ENCODE assay signal across 15 cellular contexts in the genomic region with DNA sequence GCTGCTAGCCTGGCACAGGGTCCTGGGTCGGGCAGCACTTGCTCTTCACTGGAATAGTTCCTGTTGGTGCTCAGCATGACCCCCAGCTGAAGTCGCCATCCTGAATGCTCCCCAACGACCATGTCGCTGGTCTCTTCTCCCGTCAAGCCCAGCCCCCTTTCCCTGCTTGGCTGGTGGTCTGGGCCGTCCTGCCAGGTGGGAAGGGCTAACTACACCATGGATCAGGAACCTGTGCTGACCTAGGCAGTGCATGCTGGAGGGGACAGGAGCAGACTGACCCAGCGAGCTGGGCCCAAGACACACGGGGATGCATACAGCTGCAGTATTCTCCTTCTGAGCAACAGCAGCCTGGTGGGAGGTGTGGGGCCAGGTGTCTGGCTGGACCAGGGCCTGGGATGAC. TPM values are rescaled to one million over a fixed set of nuclear protein-coding genes. Genes with fewer than 3 reads are reported as not detected.
DNase-seq lines count a peak whose midpoint lies in the region; ATAC-seq and TF ChIP-seq lines count a peak whose summit lies in the region.
"Had no signal": no experiment of that assay in that cellular context is flagged by ENCODE, and none has a peak within 500 bp of the region (broad histone marks: within the 10 kb centered on the region; RNA-seq: fewer than 3 reads in every experiment).

No MANE protein-coding gene starts in this region.

- CTCF ChIA-PET in RWPE1 (lab: Yijun Ruan, JAX), result no interaction called here

- H3K9me3 Mint-ChIP-seq in activated CD4-positive, alpha-beta T cell treated with anti-CD3 and anti-CD28 coated beads, Interleukin-2, amount 10 ng/mL, durations not matched to agents 24 days and 14 days, result no peaks in the 10 kb centered on the region
- H3K9me3 Mint-ChIP-seq in naive thymus-derived CD8-positive, alpha-beta T cell, result no peaks in the 10 kb centered on the region
- H3K9me3 Mint-ChIP-seq: CD14-positive monocyte had no signal

- no peak for TF ChIP-seq CTCF in RWPE1 (conservative IDR thresholded peaks at IDR 0.05; ENCODE audit: low read depth)

- peak overlapping the region in 4 of 11 experiments; percentile 7 to 23 (median 16); a peak in 3 of 22 replicates for H3K9ac ChIP-seq in BLaER1 treated with 17β-estradiol and CSF1 and Interleukin-3, amounts not matched to agents 10 nM and 100 nM

- H3K4me3 Mint-ChIP-seq in activated CD4-positive, alpha-beta T cell treated with anti-CD3 and anti-CD28 coated beads, Interleukin-2, amount 10 ng/mL, durations not matched to agents 24 days and 14 days, result no peak overlapping the region
- H3K4me3 Mint-ChIP-seq in naive thymus-derived CD8-positive, alpha-beta T cell, result peak overlapping the region in 3 of 10 donors; percentile 4 to 40 (median 33)
- H3K4me3 Mint-ChIP-seq: CD14-positive monocyte had no signal

- peaks cover 69 to 95% (median 86%) of the 10 kb centered on the region in 10 experiments for H3K4me1 ChIP-seq in BLaER1 treated with 17β-estradiol and CSF1 and Interleukin-3, amounts not matched to agents 10 nM and 100 nM

- POLR2A ChIA-PET in RWPE1 (lab: Yijun Ruan, JAX; ENCODE audit: low non-redundant PET), result interaction anchor here (1.5 kb wide), 1 partner anchor 10 kb away, joined by 5 read pairs; no protein-coding TSS in a partner anchor
- POLR2A ChIA-PET in naive thymus-derived CD8-positive, alpha-beta T cell (lab: Charles Lee), result interaction anchor here (0.6 to 1.9 kb wide), 3 partner anchors 10 to 24 kb away, joined by 3 to 10 read pairs (median 3); a partner anchor contains a TSS

- no peak for DNase-seq in activated CD4-positive, alpha-beta T cell treated with anti-CD3 and anti-CD28 coated beads, Interleukin-2, amount 10 ng/mL, durations not matched to agents 24 days and 14 days
- DNase-seq in activated CD4-positive, alpha-beta T cell treated with anti-CD3 and anti-CD28 coated beads for 1 hour, result no peak
- no peak for DNase-seq in RWPE1 (ENCODE audit: low spot score)
- DNase-seq in naive thymus-derived CD8-positive, alpha-beta T cell, result no peak
- DNase-seq in kidney tubule cell (ENCODE audit: low spot score), result no peak
- no peak for DNase-seq in NCI-H526 treated with DMSO at 0.1 percent for 48 hours (lab: John Stamatoyannopoulos, UW)
- DNase-seq: DND-41, GF-D8, NCI-H1436 treated with DMSO at 0.1 percent for 48 hours, NCI-H2081, NCI-H524 treated with DMSO at 0.1 percent for 48 hours had no signal

- peak overlapping the region in 7 of 11 experiments; percentile 5 to 95 (median 76); a peak in 7 of 22 replicates for H3K4me2 ChIP-seq in BLaER1 treated with 17β-estradiol and CSF1 and Interleukin-3, amounts not matched to agents 10 nM and 100 nM

- H3K36me3 Mint-ChIP-seq in activated CD4-positive, alpha-beta T cell treated with anti-CD3 and anti-CD28 coated beads, Interleukin-2, amount 10 ng/mL, durations not matched to agents 24 days and 14 days (ENCODE audit: low read depth), result peaks cover 6% of the 10 kb centered on the region
- no peaks in the 10 kb centered on the region for H3K36me3 Mint-ChIP-seq in naive thymus-derived CD8-positive, alpha-beta T cell

- no peak overlapping the region for H3K4me3 ChIP-seq in BLaER1 treated with 17β-estradiol and CSF1 and Interleukin-3, amounts not matched to agents 10 nM and 100 nM
- H3K4me3 ChIP-seq: K562 had no signal

- no peaks in the 10 kb centered on the region for H3K9me3 ChIP-seq in BLaER1 treated with 17β-estradiol and CSF1 and Interleukin-3, amounts not matched to agents 10 nM and 100 nM (replicated peaks in 1 of 11)

- peaks cover 41% of the 10 kb centered on the region for H3K4me1 Mint-ChIP-seq in activated CD4-positive, alpha-beta T cell treated with anti-CD3 and anti-CD28 coated beads, Interleukin-2, amount 10 ng/mL, durations not matched to agents 24 days and 14 days
- peaks cover 37 to 62% (median 53%) of the 10 kb centered on the region in 4 donors for H3K4me1 Mint-ChIP-seq in naive thymus-derived CD8-positive, alpha-beta T cell

- H3K27me3 Mint-ChIP-seq in activated CD4-positive, alpha-beta T cell treated with anti-CD3 and anti-CD28 coated beads, Interleukin-2, amount 10 ng/mL, durations not matched to agents 24 days and 14 days, result no peaks in the 10 kb centered on the region
- H3K27me3 Mint-ChIP-seq in naive thymus-derived CD8-positive, alpha-beta T cell, result no peaks in the 10 kb centered on the region

- H3K27ac ChIP-seq in BLaER1 treated with 17β-estradiol and CSF1 and Interleukin-3, amounts not matched to agents 10 nM and 100 nM, result peak overlapping the region in 1 of 11 experiments; percentile 2; a peak in 2 of 22 replicates
- peak overlapping the region; percentile 100 for H3K27ac ChIP-seq in RWPE1

- H4K20me1 ChIP-seq in BLaER1 treated with 17β-estradiol and CSF1 and Interleukin-3, amounts not matched to agents 10 nM and 100 nM, result no peaks in the 10 kb centered on the region

- H3K27me3 ChIP-seq in BLaER1 treated with 17β-estradiol and CSF1 and Interleukin-3, amounts not matched to agents 10 nM and 100 nM, result no peaks in the 10 kb centered on the region

- H3K36me3 ChIP-seq in BLaER1 treated with 17β-estradiol and CSF1 and Interleukin-3, amounts not matched to agents 10 nM and 100 nM, result peaks cover 0 to 12% (median 0%) of the 10 kb centered on the region in 11 experiments; a peak in 1 of 22 replicates

- H3K27ac Mint-ChIP-seq in activated CD4-positive, alpha-beta T cell treated with anti-CD3 and anti-CD28 coated beads, Interleukin-2, amount 10 ng/mL, durations not matched to agents 24 days and 14 days, result peak overlapping the region; percentile 53
- H3K27ac Mint-ChIP-seq in naive thymus-derived CD8-positive, alpha-beta T cell, result peak overlapping the region in 8 of 10 donors; percentile 56 to 96 (median 82)
- H3K27ac Mint-ChIP-seq: CD14-positive monocyte had no signal

- no peak for ATAC-seq in naive thymus-derived CD8-positive, alpha-beta T cell
- no peak for ATAC-seq in GM19328 (IDR thresholded peaks at IDR 0.05; ENCODE audit: unreplicated experiment)
- ATAC-seq: K562 had no signal

- intact Hi-C loops in activated CD4-positive, alpha-beta T cell treated with anti-CD3 and anti-CD28 coated beads, Interleukin-2, amount 10 ng/mL, durations not matched to agents 24 days and 14 days (cut with micrococcal nuclease), result loop anchor here (5.0 kb wide), 1 partner anchor 191 kb away; a partner anchor contains a TSS

RNA-seq across cellular contexts. Expression of a gene that starts 9.2 kb away (rescaled TPM):
- 154 and 171 TPM in 2 replicates for total RNA-seq in activated CD4-positive, alpha-beta T cell treated with anti-CD3 and anti-CD28 coated beads, Interleukin-2, amount 10 ng/mL, durations not matched to agents 24 days and 14 days
- 10 to 100 TPM; 40.6 to 43.8 TPM for total RNA-seq in naive thymus-derived CD8-positive, alpha-beta T cell
- polyA plus RNA-seq in naive thymus-derived CD8-positive, alpha-beta T cell, result 10 to 100 TPM; 16.3 to 57.0 (median 44.8) TPM
